ENCODE assay signal across 9 cellular contexts in genomic region chr11:81869337-81870065, GRCh38.
DNase-seq lines count a peak whose midpoint lies in the region; ATAC-seq and TF ChIP-seq lines count a peak whose summit lies in the region.
"Had no signal": no experiment of that assay in that cellular context is flagged by ENCODE, and none has a peak within 500 bp of the region (broad histone marks: within the 10 kb centered on the region; RNA-seq: fewer than 3 reads in every experiment).

No MANE protein-coding gene starts in this region.

- H3K27me3 ChIP-seq in BLaER1 (no peaks in the 10 kb centered on the region), kidney epithelial cell (ENCODE audit: control insufficient read depth, insufficient read depth, low read length) (no peaks in the 10 kb centered on the region)

- H3K27ac Mint-ChIP-seq in IgD-negative memory B cell, result peak overlapping the region; percentile 44 to 92 (median 51)
- peak overlapping the region; percentile 79 for H3K27ac Mint-ChIP-seq in activated CD4-positive, alpha-beta memory T cell treated with anti-CD3 and anti-CD28 coated beads for 36 hours
- H3K27ac Mint-ChIP-seq: dendritic cell treated with granulocyte-macrophage colony-stimulating factor and Interleukin-4, amounts not matched to agents 40 ng/mL and 50 ng/mL, for 4 days had no signal

- peak; percentile 93 for DNase-seq in activated CD4-positive, alpha-beta memory T cell treated with anti-CD3 and anti-CD28 coated beads for 36 hours
- DNase-seq in kidney epithelial cell (ENCODE audit: low read depth) (peak; percentile 12), posterior vena cava (ENCODE audit: low spot score) (no peak), NCI-H1436 (lab: John Stamatoyannopoulos, UW) (no peak), D341Med (ENCODE audit: low spot score) (no peak)

- H3K27ac ChIP-seq in BLaER1, result no peak overlapping the region

- H3K4me3 ChIP-seq in BLaER1 (no peak overlapping the region), kidney epithelial cell (ENCODE audit: low read depth, low read length) (no peak overlapping the region)

- peak; percentile 97 for ATAC-seq in GM21367 (IDR thresholded peaks at IDR 0.05; ENCODE audit: unreplicated experiment)

- TF ChIP-seq CTCF in kidney epithelial cell (IDR thresholded peaks at IDR 0.05; ENCODE audit: insufficient read depth, low read length, poor library complexity, severe bottlenecking), result no peak

- H3K36me3 Mint-ChIP-seq in IgD-negative memory B cell, result no peaks in the 10 kb centered on the region
- peaks cover 6% of the 10 kb centered on the region for H3K36me3 Mint-ChIP-seq in activated CD4-positive, alpha-beta memory T cell treated with anti-CD3 and anti-CD28 coated beads for 36 hours

- H3K9me3 Mint-ChIP-seq in IgD-negative memory B cell, result peaks cover 0 to 4% (median 0%) of the 10 kb centered on the region in 3 donors
- peaks cover 5% of the 10 kb centered on the region for H3K9me3 Mint-ChIP-seq in activated CD4-positive, alpha-beta memory T cell treated with anti-CD3 and anti-CD28 coated beads for 36 hours
- H3K9me3 Mint-ChIP-seq: dendritic cell treated with granulocyte-macrophage colony-stimulating factor and Interleukin-4, amounts not matched to agents 40 ng/mL and 50 ng/mL, for 4 days had no signal

- POLR2A ChIA-PET in activated CD4-positive, alpha-beta memory T cell treated with anti-CD3 and anti-CD28 coated beads for 36 hours (lab: Charles Lee), result no interaction called here

- H3K4me1 Mint-ChIP-seq in IgD-negative memory B cell, result peaks cover 5 to 19% (median 18%) of the 10 kb centered on the region in 3 donors
- H3K4me1 Mint-ChIP-seq in activated CD4-positive, alpha-beta memory T cell treated with anti-CD3 and anti-CD28 coated beads for 36 hours (ENCODE audit: low read depth), result peaks cover 41% of the 10 kb centered on the region

- peaks cover 2% of the 10 kb centered on the region for H3K27me3 Mint-ChIP-seq in IgD-negative memory B cell
- H3K27me3 Mint-ChIP-seq in activated CD4-positive, alpha-beta memory T cell treated with anti-CD3 and anti-CD28 coated beads for 36 hours, result peaks cover 5% of the 10 kb centered on the region

- H3K9ac ChIP-seq in BLaER1, result no peak overlapping the region

- peak overlapping the region; percentile 6 to 78 (median 50) for H3K4me3 Mint-ChIP-seq in IgD-negative memory B cell
- H3K4me3 Mint-ChIP-seq in activated CD4-positive, alpha-beta memory T cell treated with anti-CD3 and anti-CD28 coated beads for 36 hours, result peak overlapping the region; percentile 68
- H3K4me3 Mint-ChIP-seq: dendritic cell treated with granulocyte-macrophage colony-stimulating factor and Interleukin-4, amounts not matched to agents 40 ng/mL and 50 ng/mL, for 4 days had no signal

- no peaks in the 10 kb centered on the region; the same call in 1 of the 2 replicates for H4K20me1 ChIP-seq in BLaER1

- no peaks in the 10 kb centered on the region for H3K9me3 ChIP-seq in BLaER1

- H3K4me2 ChIP-seq in BLaER1, result peak overlapping the region; percentile 68

- no peaks in the 10 kb centered on the region for H3K36me3 ChIP-seq in BLaER1
- no peaks in the 10 kb centered on the region for H3K36me3 ChIP-seq in kidney epithelial cell (ENCODE audit: control insufficient read depth, insufficient read depth, low read length)

- intact Hi-C loops in activated CD4-positive, alpha-beta memory T cell treated with anti-CD3 and anti-CD28 coated beads for 36 hours (cut with micrococcal nuclease), result loop anchor here (1.0 to 2.0 kb wide), 6 partner anchors 17 to 1417 kb away; partner anchors contain the start of gene CCDC90B
- intact Hi-C loops in posterior vena cava (cut with DNase I), result no loop called here

- CTCF ChIA-PET in activated CD4-positive, alpha-beta memory T cell treated with anti-CD3 and anti-CD28 coated beads for 36 hours (lab: Charles Lee), result interaction anchor here (0.6 kb wide), 1 partner anchor 50 kb away, joined by 3 read pairs; no protein-coding TSS in a partner anchor

- peaks cover 26% of the 10 kb centered on the region for H3K4me1 ChIP-seq in BLaER1

Comparison
In these comparisons a context has a peak if more than half of its experiments do, and no peak if none do; other contexts are left out.
1. DNase-seq: peak in activated CD4-positive, alpha-beta memory T cell treated with anti-CD3 and anti-CD28 coated beads for 36 hours (single experiment) and kidney epithelial cell (single experiment); none in posterior vena cava (single experiment), NCI-H1436 (single experiment) and D341Med (single experiment).